In genomic region chr2:1740714-1741584, GRCh38 we compare ENCODE assay signal across 12 cellular contexts. TPM values are rescaled to one million over a fixed set of nuclear protein-coding genes. Genes with fewer than 3 reads are reported as not detected.
DNase-seq lines count a peak whose midpoint lies in the region; ATAC-seq and TF ChIP-seq lines count a peak whose summit lies in the region.
"Had no signal": no experiment of that assay in that cellular context is flagged by ENCODE, and none has a peak within 500 bp of the region (broad histone marks: within the 10 kb centered on the region; RNA-seq: fewer than 3 reads in every experiment).

No MANE protein-coding gene starts in this region.

- TF ChIP-seq EP300 in SK-N-SH (IDR thresholded peaks at IDR 0.05; ENCODE audit: borderline replicate concordance in 1 of 2, low read depth in 1 of 2, low read length in 1 of 2): no peak

- H3K9me3 ChIP-seq in SK-N-SH (no peaks in the 10 kb centered on the region), ascending aorta (no peaks in the 10 kb centered on the region), tibial artery (no peaks in the 10 kb centered on the region)
- H3K9me3 ChIP-seq: Peyer's patch had no signal

- WGBS in SK-N-SH (ENCODE audit: low lambda C conversion rate): 89% methylated on average over 24 of the region's 24 CpGs

- H2AFZ ChIP-seq in SK-N-SH (ENCODE audit: low read depth): no peak overlapping the region

- H4K20me1 ChIP-seq in SK-N-SH (ENCODE audit: insufficient read depth): no peaks in the 10 kb centered on the region

- POLR2A ChIA-PET in SK-N-SH (lab: Yijun Ruan, JAX): interaction anchor here (2.4 kb wide), 1 partner anchor 10 kb away, joined by 12 read pairs; no protein-coding TSS in a partner anchor

- no peaks in the 10 kb centered on the region for H3K27me3 ChIP-seq in SK-N-SH (ENCODE audit: insufficient read depth)
- no peaks in the 10 kb centered on the region for H3K27me3 ChIP-seq in ascending aorta
- no peaks in the 10 kb centered on the region for H3K27me3 ChIP-seq in tibial artery
- H3K27me3 ChIP-seq: Peyer's patch had no signal

- peak overlapping the region; percentile 51 to 98; a peak in 1 of 4 replicates for H3K27ac ChIP-seq in SK-N-SH (ENCODE audit: low read depth in 2 of 2, low read length in 1 of 2)
- H3K27ac ChIP-seq in ascending aorta: peak overlapping the region; percentile 99 to 100
- peak overlapping the region; percentile 53 to 61 for H3K27ac ChIP-seq in tibial artery

- H3F3A ChIP-seq in SK-N-SH (replicated peaks; ENCODE audit: insufficient read depth): peaks cover 45% of the 10 kb centered on the region

- in situ Hi-C loops in GM13977 (cut with MboI; ENCODE audit: low pct_unique_long_range_greater_than_20kb, low sequenced_read_pairs, unreplicated experiment): no loop called here

- H3K9ac ChIP-seq in SK-N-SH: no peak overlapping the region

- no peak for TF ChIP-seq CTCF in SK-N-SH (IDR thresholded peaks at IDR 0.05)
- no peak for TF ChIP-seq CTCF in ascending aorta (IDR thresholded peaks at IDR 0.05)
- no peak for TF ChIP-seq CTCF in tibial artery (IDR thresholded peaks at IDR 0.05)
- TF ChIP-seq CTCF in GM13977 (IDR thresholded peaks at IDR 0.05; ENCODE audit: extremely low read depth, insufficient read depth, missing control alignments): no peak

- CTCF ChIA-PET in SK-N-SH (lab: Yijun Ruan, JAX): interaction anchor here (1.1 to 3.3 kb wide), 14 partner anchors 9 to 194 kb away, joined by 3 to 35 read pairs (median 6); no protein-coding TSS in a partner anchor

- H3K4me1 ChIP-seq in SK-N-SH (ENCODE audit: control insufficient read depth in 1 of 2, insufficient read depth in 2 of 2, low read depth in 1 of 2, low read length in 1 of 2): peaks cover 44 to 73% of the 10 kb centered on the region in 2 experiments
- peaks cover 4 to 40% of the 10 kb centered on the region in 2 donors for H3K4me1 ChIP-seq in ascending aorta
- peaks cover 0 to 66% (median 32%) of the 10 kb centered on the region in 4 donors for H3K4me1 ChIP-seq in tibial artery

- H3K4me3 ChIP-seq in SK-N-SH (ENCODE audit: low read depth in 2 of 2, low read length in 1 of 2) (no peak overlapping the region), ascending aorta (no peak overlapping the region), tibial artery (no peak overlapping the region)
- H3K4me3 ChIP-seq: Peyer's patch had no signal

- H3K9me2 ChIP-seq in SK-N-SH: no peaks in the 10 kb centered on the region

- no peak for TF ChIP-seq RAD21 in SK-N-SH (IDR thresholded peaks at IDR 0.05; ENCODE audit: low read length)

- DNase-seq in SK-N-SH: no peak
- peak in 1 of 2 donors; percentile 51 for DNase-seq in ascending aorta (ENCODE audit: low spot score in 2 of 2)
- DNase-seq in mesenteric fat pad (ENCODE audit: low spot score): peak; percentile 78
- no peak for DNase-seq in tibial artery
- no peak for DNase-seq in GM13977 (ENCODE audit: low spot score)
- DNase-seq in HuH-7.5 (ENCODE audit: low spot score): no peak
- DNase-seq: activated T-cell treated with anti-CD3 and anti-CD28 coated beads, Interleukin-2, amount 50 U/mL, for 72 hours; HCEC 1CT had no signal

- no peak for ATAC-seq in SK-N-SH treated with all-trans-retinoic acid at 6 μM for 48 hours
- no peak for ATAC-seq in GM18870 (IDR thresholded peaks at IDR 0.05; ENCODE audit: unreplicated experiment)
- ATAC-seq: activated T-cell treated with anti-CD3 and anti-CD28 coated beads, Interleukin-2, amount 50 U/mL, for 72 hours; stimulated activated memory B cell treated with anti-CD40 and anti-IgM and Interleukin-4, amounts not matched to agents 10 μg/mL and 1 μg/mL and 100 μg/mL, for 72 hours had no signal

- intact Hi-C loops in ascending aorta (cut with DNase I): loop anchor here (5.0 kb wide), 1 partner anchor 34 kb away; no protein-coding TSS in a partner anchor
- intact Hi-C loops in tibial artery (cut with DNase I; ENCODE audit: low total_unique reads): loop anchor here (5.0 to 10.0 kb wide), 2 partner anchors 149 to 1066 kb away; partner anchors contain the start of gene TMEM18

- peak overlapping the region; percentile 27; the same call in 1 of the 2 replicates for H3K4me2 ChIP-seq in SK-N-SH

- peaks cover 80% of the 10 kb centered on the region for H3K79me2 ChIP-seq in SK-N-SH (ENCODE audit: insufficient read depth)

- peaks cover 7 to 10% of the 10 kb centered on the region in 2 experiments for H3K36me3 ChIP-seq in SK-N-SH (replicated peaks in 1 of 2; ENCODE audit: control insufficient read depth in 1 of 2, insufficient read depth in 2 of 2, low read length in 1 of 2)
- no peaks in the 10 kb centered on the region for H3K36me3 ChIP-seq in ascending aorta
- H3K36me3 ChIP-seq in tibial artery: no peaks in the 10 kb centered on the region
- H3K36me3 ChIP-seq: Peyer's patch had no signal

TF ChIP-seq in SK-N-SH, 30 proteins besides CTCF, POLR2A, EP300 and RAD21 (continues in another document):
- TF ChIP-seq YY1 (IDR thresholded peaks at IDR 0.05; ENCODE audit: low read depth): no peak
- no peak for TF ChIP-seq TEAD4 (IDR thresholded peaks at IDR 0.05; ENCODE audit: borderline replicate concordance, insufficient read depth)
- TF ChIP-seq USF1 (IDR thresholded peaks at IDR 0.05; ENCODE audit: borderline replicate concordance, low read depth): no peak
- no peak for TF ChIP-seq USF2 (IDR thresholded peaks at IDR 0.05; ENCODE audit: borderline replicate concordance, low read depth, low read length)
- TF ChIP-seq FOSL2 (IDR thresholded peaks at IDR 0.05; ENCODE audit: borderline replicate concordance, low read depth): no peak

TF ChIP-seq in SK-N-SH treated with all-trans-retinoic acid at 6 μM for 48 hours, 23 proteins besides CTCF, POLR2A, EP300 and RAD21:
- TF ChIP-seq BACH2 (CRISPR knock-in tag; IDR thresholded peaks at IDR 0.05; ENCODE audit: borderline replicate concordance) (no peak), PATZ1 (CRISPR knock-in tag; IDR thresholded peaks at IDR 0.05; ENCODE audit: borderline replicate concordance) (no peak), ARNTL (CRISPR knock-in tag; IDR thresholded peaks at IDR 0.05; ENCODE audit: borderline replicate concordance, low read depth) (no peak), ISL1 (CRISPR knock-in tag; IDR thresholded peaks at IDR 0.05) (no peak), TOX (CRISPR knock-in tag; IDR thresholded peaks at IDR 0.05; ENCODE audit: borderline replicate concordance) (no peak)
- TF ChIP-seq, protein P1, sequence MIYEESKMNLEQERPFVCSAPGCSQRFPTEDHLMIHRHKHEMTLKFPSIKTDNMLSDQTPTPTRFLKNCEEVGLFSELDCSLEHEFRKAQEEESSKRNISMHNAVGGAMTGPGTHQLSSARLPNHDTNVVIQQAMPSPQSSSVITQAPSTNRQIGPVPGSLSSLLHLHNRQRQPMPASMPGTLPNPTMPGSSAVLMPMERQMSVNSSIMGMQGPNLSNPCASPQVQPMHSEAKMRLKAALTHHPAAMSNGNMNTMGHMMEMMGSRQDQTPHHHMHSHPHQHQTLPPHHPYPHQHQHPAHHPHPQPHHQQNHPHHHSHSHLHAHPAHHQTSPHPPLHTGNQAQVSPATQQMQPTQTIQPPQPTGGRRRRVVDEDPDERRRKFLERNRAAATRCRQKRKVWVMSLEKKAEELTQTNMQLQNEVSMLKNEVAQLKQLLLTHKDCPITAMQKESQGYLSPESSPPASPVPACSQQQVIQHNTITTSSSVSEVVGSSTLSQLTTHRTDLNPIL (CRISPR knock-in tag; IDR thresholded peaks at IDR 0.05; ENCODE audit: low read depth): no peak

RNA-seq across cellular contexts. Expression of gene PXDN, which starts 3.4 kb away (rescaled TPM):
- 76.8 and 146 TPM in 2 replicates for polyA plus RNA-seq in SK-N-SH (2012; rRNA removed)
- 105 and 143 TPM in 2 replicates for polyA plus RNA-seq in SK-N-SH (2012; cell fraction: cytosol; rRNA removed)
- polyA plus RNA-seq in SK-N-SH (2012; cell fraction: nucleus; rRNA removed): 193 and 256 TPM in 2 replicates
- 188 TPM for total RNA-seq in ascending aorta
- total RNA-seq in mesenteric fat pad: 228 TPM
